ENCODE assay signal across 8 cellular contexts in genomic region chr1:36088265-36088576, GRCh38. TPM values are rescaled to one million over a fixed set of nuclear protein-coding genes. Genes with fewer than 3 reads are reported as not detected.
DNase-seq lines count a peak whose midpoint lies in the region; FAIRE-seq and TF ChIP-seq lines count a peak whose summit lies in the region.

No MANE protein-coding gene starts in this region.

- H3K9me3 Mint-ChIP-seq in activated CD4-positive, alpha-beta T cell treated with anti-CD3 and anti-CD28 coated beads, Interleukin-2, amount 10 ng/mL, durations not matched to agents 7 days and 5 days, result no peaks in the 10 kb centered on the region
- no peaks in the 10 kb centered on the region for H3K9me3 Mint-ChIP-seq in activated T-helper 2 cell treated with anti-CD3 and anti-CD28 coated beads, Interferon-gamma antibody, Interleukin-2, Interleukin-4, amounts not matched to agents 10 μg/mL and 5 μg/mL and 100 μg/mL, durations not matched to agents 14 hours and 24 hours and 36 hours

- no peak for DNase-seq in activated CD4-positive, alpha-beta T cell treated with anti-CD3 and anti-CD28 coated beads, Interleukin-2, amount 10 ng/mL, durations not matched to agents 7 days and 5 days
- DNase-seq in activated CD4-positive, alpha-beta T cell treated with anti-CD3 and anti-CD28 coated beads, Interleukin-2, amount 50 U/mL, for 1 hour, result no peak
- DNase-seq in activated T-helper 2 cell treated with anti-CD3 and anti-CD28 coated beads, Interferon-gamma antibody, Interleukin-2, Interleukin-4, amounts not matched to agents 10 μg/mL and 5 μg/mL and 100 μg/mL, durations not matched to agents 14 hours and 24 hours and 36 hours (ENCODE audit: low spot score), result no peak
- DNase-seq in tibial artery, result no peak
- DNase-seq in dedifferentiated amniotic fluid mesenchymal stem cell (ENCODE audit: extremely low spot score), result no peak
- DNase-seq in stimulated activated naive CD4-positive, alpha-beta T cell treated with Interleukin-2 at 50 U/mL for 16 hours (lab: John Stamatoyannopoulos, UW), result no peak
- DNase-seq in GM12892 (ENCODE audit: insufficient read length), result no peak

- TF ChIP-seq CTCF in tibial artery (IDR thresholded peaks at IDR 0.05), result no peak

- H3K27me3 ChIP-seq in layer of hippocampus (ENCODE audit: control insufficient read depth, insufficient read depth, low read length) (no peaks in the 10 kb centered on the region), tibial artery (peaks cover 0 to 34% of the 10 kb centered on the region in 2 donors)

- H3K27ac ChIP-seq in layer of hippocampus (ENCODE audit: low read depth, low read length) (peak overlapping the region; percentile 95), tibial artery (peak overlapping the region; percentile 87 to 90)

- H3K4me3 Mint-ChIP-seq in activated CD4-positive, alpha-beta T cell treated with anti-CD3 and anti-CD28 coated beads, Interleukin-2, amount 10 ng/mL, durations not matched to agents 7 days and 5 days, result peak overlapping the region; percentile 89
- peak overlapping the region; percentile 90 for H3K4me3 Mint-ChIP-seq in activated T-helper 2 cell treated with anti-CD3 and anti-CD28 coated beads, Interferon-gamma antibody, Interleukin-2, Interleukin-4, amounts not matched to agents 10 μg/mL and 5 μg/mL and 100 μg/mL, durations not matched to agents 14 hours and 24 hours and 36 hours (ENCODE audit: low read depth)

- H3K27ac Mint-ChIP-seq in activated CD4-positive, alpha-beta T cell treated with anti-CD3 and anti-CD28 coated beads, Interleukin-2, amount 10 ng/mL, durations not matched to agents 7 days and 5 days, result peak overlapping the region; percentile 87
- H3K27ac Mint-ChIP-seq in activated T-helper 2 cell treated with anti-CD3 and anti-CD28 coated beads, Interferon-gamma antibody, Interleukin-2, Interleukin-4, amounts not matched to agents 10 μg/mL and 5 μg/mL and 100 μg/mL, durations not matched to agents 14 hours and 24 hours and 36 hours, result no peak overlapping the region

- peaks cover 13% of the 10 kb centered on the region for H3K36me3 Mint-ChIP-seq in activated CD4-positive, alpha-beta T cell treated with anti-CD3 and anti-CD28 coated beads, Interleukin-2, amount 10 ng/mL, durations not matched to agents 7 days and 5 days (ENCODE audit: low read depth)
- H3K36me3 Mint-ChIP-seq in activated T-helper 2 cell treated with anti-CD3 and anti-CD28 coated beads, Interferon-gamma antibody, Interleukin-2, Interleukin-4, amounts not matched to agents 10 μg/mL and 5 μg/mL and 100 μg/mL, durations not matched to agents 14 hours and 24 hours and 36 hours (ENCODE audit: low read depth), result peaks cover 34% of the 10 kb centered on the region

- peaks cover 0 to 52% (median 41%) of the 10 kb centered on the region in 4 donors for H3K4me1 ChIP-seq in tibial artery

- POLR2A ChIA-PET in activated CD4-positive, alpha-beta T cell treated with anti-CD3 and anti-CD28 coated beads, Interleukin-2, amount 10 ng/mL, durations not matched to agents 7 days and 5 days (lab: Charles Lee), result no interaction called here

- no peaks in the 10 kb centered on the region for H3K9me3 ChIP-seq in tibial artery

- peaks cover 19 to 30% (median 23%) of the 10 kb centered on the region in 3 donors for H3K36me3 ChIP-seq in tibial artery

- no peak for FAIRE-seq in GM12892 (lab: Jason Lieb, UNC)

- H3K4me1 Mint-ChIP-seq in activated CD4-positive, alpha-beta T cell treated with anti-CD3 and anti-CD28 coated beads, Interleukin-2, amount 10 ng/mL, durations not matched to agents 7 days and 5 days, result peaks cover 18% of the 10 kb centered on the region
- H3K4me1 Mint-ChIP-seq in activated T-helper 2 cell treated with anti-CD3 and anti-CD28 coated beads, Interferon-gamma antibody, Interleukin-2, Interleukin-4, amounts not matched to agents 10 μg/mL and 5 μg/mL and 100 μg/mL, durations not matched to agents 14 hours and 24 hours and 36 hours (ENCODE audit: low read depth), result peaks cover 9% of the 10 kb centered on the region

- no peak for TF ChIP-seq POLR2A in GM12892 (IDR thresholded peaks at IDR 0.05; ENCODE audit: low read depth, low read length)

- peak overlapping the region; percentile 71 to 86 for H3K4me3 ChIP-seq in tibial artery

- intact Hi-C loops in activated T-helper 2 cell treated with anti-CD3 and anti-CD28 coated beads, Interferon-gamma antibody, Interleukin-2, Interleukin-4, amounts not matched to agents 10 μg/mL and 5 μg/mL and 100 μg/mL, durations not matched to agents 14 hours and 24 hours and 36 hours (cut with micrococcal nuclease), result loop anchor here (1.0 kb wide), 2 partner anchors 157 to 205 kb away; partner anchors contain the start of genes AGO1 and AGO3
- intact Hi-C loops in tibial artery (cut with DNase I; ENCODE audit: low total_unique reads), result no loop called here

- H3K27me3 Mint-ChIP-seq in activated CD4-positive, alpha-beta T cell treated with anti-CD3 and anti-CD28 coated beads, Interleukin-2, amount 10 ng/mL, durations not matched to agents 7 days and 5 days, result peaks cover 13% of the 10 kb centered on the region
- H3K27me3 Mint-ChIP-seq in activated T-helper 2 cell treated with anti-CD3 and anti-CD28 coated beads, Interferon-gamma antibody, Interleukin-2, Interleukin-4, amounts not matched to agents 10 μg/mL and 5 μg/mL and 100 μg/mL, durations not matched to agents 14 hours and 24 hours and 36 hours (ENCODE audit: low read depth), result peaks cover 3% of the 10 kb centered on the region

- CTCF ChIA-PET in activated CD4-positive, alpha-beta T cell treated with anti-CD3 and anti-CD28 coated beads, Interleukin-2, amount 10 ng/mL, durations not matched to agents 7 days and 5 days (lab: Charles Lee), result no interaction called here

RNA-seq across cellular contexts. Expression of gene ADPRS, which starts 0.5 kb away (rescaled TPM):
- 10 to 100 TPM; 27.2 to 29.5 TPM for total RNA-seq in activated CD4-positive, alpha-beta T cell treated with anti-CD3 and anti-CD28 coated beads, Interleukin-2, amount 10 ng/mL, durations not matched to agents 7 days and 5 days
- total RNA-seq in activated T-helper 2 cell treated with anti-CD3 and anti-CD28 coated beads, Interferon-gamma antibody, Interleukin-2, Interleukin-4, amounts not matched to agents 10 μg/mL and 5 μg/mL and 100 μg/mL, durations not matched to agents 14 hours and 24 hours and 36 hours, result 33.6 and 35.3 TPM in 2 replicates
- polyA plus RNA-seq in GM12892 (2012; ENCODE audit: missing spikeins), result 36.6 TPM

RNA-seq across cellular contexts. Expression of gene TEKT2, which starts 4.3 kb away (rescaled TPM):
- total RNA-seq in activated CD4-positive, alpha-beta T cell treated with anti-CD3 and anti-CD28 coated beads, Interleukin-2, amount 10 ng/mL, durations not matched to agents 7 days and 5 days, result not detected
- total RNA-seq in activated T-helper 2 cell treated with anti-CD3 and anti-CD28 coated beads, Interferon-gamma antibody, Interleukin-2, Interleukin-4, amounts not matched to agents 10 μg/mL and 5 μg/mL and 100 μg/mL, durations not matched to agents 14 hours and 24 hours and 36 hours, result 0.18 and 0.21 TPM in 2 replicates
- 0.17 TPM for polyA plus RNA-seq in GM12892 (2012; ENCODE audit: missing spikeins)

RNA-seq across cellular contexts. Expression of gene COL8A2, which starts 36.8 kb away (rescaled TPM):
- not detected for total RNA-seq in activated CD4-positive, alpha-beta T cell treated with anti-CD3 and anti-CD28 coated beads, Interleukin-2, amount 10 ng/mL, durations not matched to agents 7 days and 5 days
- not detected in 2 replicates for total RNA-seq in activated T-helper 2 cell treated with anti-CD3 and anti-CD28 coated beads, Interferon-gamma antibody, Interleukin-2, Interleukin-4, amounts not matched to agents 10 μg/mL and 5 μg/mL and 100 μg/mL, durations not matched to agents 14 hours and 24 hours and 36 hours
- 0.15 TPM for polyA plus RNA-seq in GM12892 (2012; ENCODE audit: missing spikeins)
